ENCODE assay signal across 23 cellular contexts in the genomic region with DNA sequence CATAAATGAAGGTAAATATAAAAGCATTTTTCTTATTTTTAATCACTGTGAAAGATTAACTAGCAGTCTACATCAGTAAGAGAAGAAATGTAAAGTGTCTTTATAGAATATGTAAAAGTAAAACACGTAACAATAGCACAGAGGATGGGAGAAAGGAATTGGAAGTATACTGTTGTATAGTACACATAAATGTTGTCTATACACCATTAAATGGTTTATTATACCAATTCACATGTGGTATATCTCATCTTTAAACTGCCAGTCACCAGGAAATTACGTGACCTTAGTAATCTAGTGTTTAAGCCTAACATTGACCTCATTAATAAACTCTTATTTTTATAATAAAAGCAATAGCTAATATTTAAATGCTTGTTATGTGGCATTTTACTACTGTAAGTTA.
"Had no signal": no experiment of that assay in that cellular context is flagged by ENCODE, and none has a peak within 500 bp of the region (broad histone marks: within the 10 kb centered on the region; RNA-seq: fewer than 3 reads in every experiment).

No MANE protein-coding gene starts in this region.

- H3K27me3 ChIP-seq: ascending aorta, cardiac muscle cell, gastrocnemius medialis, pancreas, tibial nerve had no signal

- H3K4me2 ChIP-seq: smooth muscle cell had no signal

- H3K4me1 ChIP-seq: ascending aorta, prostate gland had no signal

- H3K36me3 ChIP-seq: ascending aorta, cardiac muscle cell, gastrocnemius medialis, pancreas, prostate gland had no signal

- H3K27ac ChIP-seq: ascending aorta, cardiac muscle cell, coronary artery, gastrocnemius medialis, left ventricle myocardium inferior, prostate gland, tibial nerve, WERI-Rb-1 had no signal

- FAIRE-seq: islet of Langerhans, pancreas had no signal

- ATAC-seq: gastrocnemius medialis had no signal

- H3K9me3 ChIP-seq: ascending aorta, gastrocnemius medialis, left ventricle myocardium inferior, pancreas, prostate gland, tibial nerve had no signal

- DNase-seq: activated CD4-positive, alpha-beta T cell treated with anti-CD3 and anti-CD28 coated beads, Interleukin-2, amount 50 U/mL, for 48 hours; activated CD8-positive, alpha-beta memory T cell treated with anti-CD3 and anti-CD28 coated beads, Interleukin-2, amount 50 U/mL, for 4 hours; activated effector memory CD4-positive, alpha-beta T cell treated with anti-CD3 and anti-CD28 coated beads, Interleukin-2, amount 50 U/mL, for 16 hours; activated naive CD8-positive, alpha-beta T cell treated with anti-CD3 and anti-CD28 coated beads, Interleukin-2, amount 10 ng/mL, durations not matched to agents 7 days and 5 days; activated T-cell treated with anti-CD3 and anti-CD28 coated beads, Interleukin-2, amount 50 U/mL, for 1 hour; cerebellar nuclear complex; gastrocnemius medialis; glutamatergic neuron; left ventricle myocardium inferior; nephron progenitor cell; retina; stimulated activated CD4-positive, alpha-beta T cell treated with anti-CD3 and anti-CD28 coated beads, Interleukin-2, amount 100 ng/mL, for 24 hours; T-helper 9 cell; WERI-Rb-1 had no signal

- H3K4me3 ChIP-seq: ascending aorta, cardiac muscle cell, coronary artery, gastrocnemius medialis, left ventricle myocardium inferior, lung, pancreas, prostate gland, smooth muscle cell, tibial nerve had no signal
